In genomic region chr2:231162036-231162345, GRCh38 we compare ENCODE assay signal across 10 cellular contexts. TPM values are rescaled to one million over a fixed set of nuclear protein-coding genes. Genes with fewer than 3 reads are reported as not detected.
DNase-seq lines count a peak whose midpoint lies in the region; ATAC-seq and TF ChIP-seq lines count a peak whose summit lies in the region.
"Had no signal": no experiment of that assay in that cellular context is flagged by ENCODE, and none has a peak within 500 bp of the region (broad histone marks: within the 10 kb centered on the region; RNA-seq: fewer than 3 reads in every experiment).

No MANE protein-coding gene starts in this region.

- TF ChIP-seq CTCF in AG04450 (IDR thresholded peaks at IDR 0.05; ENCODE audit: low read depth, low read length): no peak
- TF ChIP-seq CTCF in MM.1S (IDR thresholded peaks at IDR 0.05; ENCODE audit: low read length): no peak
- TF ChIP-seq CTCF in nephron (IDR thresholded peaks at IDR 0.05; ENCODE audit: unreplicated experiment in 3 of 3): no peak

- no peak for ATAC-seq in GM21529 (IDR thresholded peaks at IDR 0.05; ENCODE audit: unreplicated experiment)
- no peak for ATAC-seq in GM21825 (IDR thresholded peaks at IDR 0.05; ENCODE audit: unreplicated experiment)

- no peaks in the 10 kb centered on the region for H4K20me1 ChIP-seq in MM.1S (ENCODE audit: insufficient read depth, low read length)

- H3K4me3 Mint-ChIP-seq in nephron: peak overlapping the region in 1 of 3 experiments; percentile 3

- H3K27ac ChIP-seq in AG04450 (ENCODE audit: low read depth, low read length) (peak overlapping the region; percentile 98), MM.1S (ENCODE audit: low read length) (peak overlapping the region; percentile 82), caudate nucleus (ENCODE audit: low read depth, low read length) (no peak overlapping the region), substantia nigra (ENCODE audit: low read depth, low read length, poor library complexity, severe bottlenecking) (no peak overlapping the region)
- H3K27ac ChIP-seq: RWPE1 had no signal

- H3K9ac ChIP-seq in MM.1S (ENCODE audit: low read length): peak overlapping the region; percentile 25; the same call in 1 of the 2 replicates

- H3K4me3 ChIP-seq in AG04450 (ENCODE audit: low read depth, low read length): no peak overlapping the region
- H3K4me3 ChIP-seq in MM.1S (ENCODE audit: low read length): no peak overlapping the region
- H3K4me3 ChIP-seq: pancreas had no signal

- H3K4me1 Mint-ChIP-seq in nephron: peaks cover 37% of the 10 kb centered on the region

- no peak overlapping the region for H2AFZ ChIP-seq in MM.1S (ENCODE audit: low read length)

- H3K27me3 Mint-ChIP-seq in nephron (ENCODE audit: low read depth): no peaks in the 10 kb centered on the region

- H3K27me3 ChIP-seq in AG04450 (ENCODE audit: control insufficient read depth, insufficient read depth, low read length): no peaks in the 10 kb centered on the region
- no peaks in the 10 kb centered on the region for H3K27me3 ChIP-seq in MM.1S (replicated peaks; ENCODE audit: insufficient read depth, low read length)
- H3K27me3 ChIP-seq: pancreas had no signal

- POLR2A ChIA-PET in AG04450 (lab: Yijun Ruan, JAX): interaction anchor here (0.5 to 1.4 kb wide), 10 partner anchors 11 to 302 kb away, joined by 3 to 9 read pairs (median 4); partner anchors contain the start of gene NCL

- no peaks in the 10 kb centered on the region for H3K79me2 ChIP-seq in MM.1S (ENCODE audit: low read length)

- no peaks in the 10 kb centered on the region for H3K9me3 ChIP-seq in AG04450 (ENCODE audit: control insufficient read depth, insufficient read depth, low read length)
- H3K9me3 ChIP-seq in MM.1S (replicated peaks; ENCODE audit: insufficient read depth, low read length): no peaks in the 10 kb centered on the region
- H3K9me3 ChIP-seq: pancreas had no signal

- CTCF ChIA-PET in AG04450 (lab: Charles Lee): interaction anchor here (1.3 to 2.1 kb wide), 2 partner anchors 30 to 58 kb away, joined by 4 to 10 read pairs; no protein-coding TSS in a partner anchor

- peaks cover 38% of the 10 kb centered on the region for H3K36me3 Mint-ChIP-seq in nephron (ENCODE audit: low read depth)

- H3K9me2 ChIP-seq in MM.1S (replicated peaks; ENCODE audit: insufficient read depth, low read length): no peaks in the 10 kb centered on the region

- H3K36me3 ChIP-seq in MM.1S (replicated peaks; ENCODE audit: insufficient read depth, low read length): no peaks in the 10 kb centered on the region; the same call in 1 of the 2 replicates

- H3K4me2 ChIP-seq in MM.1S (ENCODE audit: low read depth, low read length): peak overlapping the region; percentile 53; the same call in 1 of the 2 replicates

- peaks cover 23% of the 10 kb centered on the region for H3F3A ChIP-seq in MM.1S (ENCODE audit: insufficient read depth, low read length)

- H3K4me1 ChIP-seq in MM.1S (ENCODE audit: low read length): peaks cover 26% of the 10 kb centered on the region
- H3K4me1 ChIP-seq: pancreas had no signal

- DNase-seq in AG04450 (ENCODE audit: low read depth, low spot score) (peak; percentile 98), MM.1S (no peak), dedifferentiated amniotic fluid mesenchymal stem cell (ENCODE audit: extremely low spot score) (peak; percentile 96), caudate nucleus (lab: John Stamatoyannopoulos, UW) (no peak), substantia nigra (lab: John Stamatoyannopoulos, UW) (no peak)
- DNase-seq: pancreas had no signal

- H3K9me3 Mint-ChIP-seq in nephron: no peaks in the 10 kb centered on the region

- peak overlapping the region; percentile 67 to 84 (median 81) for H3K27ac Mint-ChIP-seq in nephron

RNA-seq across cellular contexts. Expression of gene ARMC9, which starts 36.4 kb away (rescaled TPM):
- 49.4 and 51.2 TPM in 2 replicates for polyA plus RNA-seq in AG04450 (2011; rRNA removed)
- polyA minus RNA-seq in AG04450 (2011; rRNA and poly(A)+ RNA removed): 74.6 and 110 TPM in 2 replicates

RNA-seq across cellular contexts. Expression of gene HTR2B, which starts 37.1 kb away (rescaled TPM):
- 1.2 TPM in 2 replicates for polyA plus RNA-seq in AG04450 (2011; rRNA removed)
- 0.41 and 1.2 TPM in 2 replicates for polyA minus RNA-seq in AG04450 (2011; rRNA and poly(A)+ RNA removed)

Comparison
In these comparisons a context has a peak if more than half of its experiments do, and no peak if none do; other contexts are left out.
1. DNase-seq: peak in AG04450 (single experiment) and dedifferentiated amniotic fluid mesenchymal stem cell (single experiment); none in MM.1S (single experiment), caudate nucleus (0 of 61) and substantia nigra (0 of 49).
2. H3K27ac ChIP-seq: peak in AG04450 (single experiment) and MM.1S (single experiment); none in caudate nucleus (single experiment) and substantia nigra (single experiment).